In the genomic region with DNA sequence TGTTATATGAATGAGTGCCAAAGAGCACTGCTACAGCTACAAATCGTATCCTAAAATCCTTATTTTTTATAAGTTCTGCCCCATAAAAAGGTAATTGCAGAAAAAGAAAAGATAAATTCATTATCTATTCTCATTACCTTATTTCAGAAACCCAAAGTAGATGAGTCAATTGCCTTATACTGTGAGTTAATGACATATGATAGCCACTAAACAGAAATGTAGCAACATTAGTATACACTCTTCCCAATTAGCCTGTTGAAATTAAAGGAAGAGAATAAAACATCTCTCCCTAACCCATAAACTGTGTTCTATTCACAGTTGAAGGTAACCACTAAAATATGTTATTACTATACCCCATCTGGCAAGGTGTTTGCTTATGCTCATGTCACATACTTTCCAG, we compare ENCODE assay signal across 30 cellular contexts. TPM values are rescaled to one million over a fixed set of nuclear protein-coding genes. Genes with fewer than 3 reads are reported as not detected.
DNase-seq lines count a peak whose midpoint lies in the region; ATAC-seq and TF ChIP-seq lines count a peak whose summit lies in the region.
"Had no signal": no experiment of that assay in that cellular context is flagged by ENCODE, and none has a peak within 500 bp of the region (broad histone marks: within the 10 kb centered on the region; RNA-seq: fewer than 3 reads in every experiment).

No MANE protein-coding gene starts in this region.

- no peak for TF ChIP-seq CTCF in chondrocyte (IDR thresholded peaks at IDR 0.05)

- peak overlapping the region in 2 of 4 donors; percentile 7 to 52 for H3K4me3 Mint-ChIP-seq in CD4-positive, CD25-positive, alpha-beta regulatory T cell
- no peak overlapping the region for H3K4me3 Mint-ChIP-seq in chondrocyte (ENCODE audit: unreplicated experiment)
- H3K4me3 Mint-ChIP-seq: stimulated activated naive B cell treated with anti-CD40 and anti-IgM and Interleukin-4, amounts not matched to agents 10 μg/mL and 1 μg/mL and 100 μg/mL, for 72 hours; WTC11 had no signal

- H3K27ac Mint-ChIP-seq in CD4-positive, CD25-positive, alpha-beta regulatory T cell, result peak overlapping the region in 1 of 3 donors; percentile 6
- peak overlapping the region; percentile 66 for H3K27ac Mint-ChIP-seq in chondrocyte (ENCODE audit: unreplicated experiment)
- H3K27ac Mint-ChIP-seq: stimulated activated naive B cell treated with anti-CD40 and anti-IgM and Interleukin-4, amounts not matched to agents 10 μg/mL and 1 μg/mL and 100 μg/mL, for 72 hours; WTC11 had no signal

- H3K4me3 ChIP-seq in BLaER1, result no peak overlapping the region
- H3K4me3 ChIP-seq in CD4-positive, CD25-positive, alpha-beta regulatory T cell (ENCODE audit: low read depth, low read length), result peak overlapping the region; percentile 21
- H3K4me3 ChIP-seq: esophagus squamous epithelium, heart right ventricle, SJSA1, suprapubic skin, upper lobe of left lung had no signal

- peaks cover 4% of the 10 kb centered on the region for H3K36me3 Mint-ChIP-seq in CD4-positive, CD25-positive, alpha-beta regulatory T cell
- H3K36me3 Mint-ChIP-seq in chondrocyte (ENCODE audit: low read depth), result no peaks in the 10 kb centered on the region
- H3K36me3 Mint-ChIP-seq: naive thymus-derived CD8-positive, alpha-beta T cell; WTC11 had no signal

- no peaks in the 10 kb centered on the region for H3K27me3 Mint-ChIP-seq in CD4-positive, CD25-positive, alpha-beta regulatory T cell
- no peaks in the 10 kb centered on the region for H3K27me3 Mint-ChIP-seq in chondrocyte (ENCODE audit: low read depth)
- H3K27me3 Mint-ChIP-seq: naive thymus-derived CD8-positive, alpha-beta T cell; stimulated activated naive B cell treated with anti-CD40 and anti-IgM and Interleukin-4, amounts not matched to agents 10 μg/mL and 1 μg/mL and 100 μg/mL, for 72 hours had no signal

- H3K9me3 Mint-ChIP-seq in CD4-positive, CD25-positive, alpha-beta regulatory T cell, result no peaks in the 10 kb centered on the region
- H3K9me3 Mint-ChIP-seq in chondrocyte (ENCODE audit: low read depth), result no peaks in the 10 kb centered on the region
- H3K9me3 Mint-ChIP-seq: naive thymus-derived CD8-positive, alpha-beta T cell; stimulated activated naive B cell treated with anti-CD40 and anti-IgM and Interleukin-4, amounts not matched to agents 10 μg/mL and 1 μg/mL and 100 μg/mL, for 72 hours; WTC11 had no signal

- peaks cover 88% of the 10 kb centered on the region for H3K36me3 ChIP-seq in BLaER1
- no peaks in the 10 kb centered on the region for H3K36me3 ChIP-seq in CD4-positive, CD25-positive, alpha-beta regulatory T cell (ENCODE audit: control insufficient read depth, insufficient read depth, low read length)
- H3K36me3 ChIP-seq: brain microvascular endothelial cell, esophagus squamous epithelium, heart right ventricle, SJSA1, suprapubic skin, upper lobe of left lung had no signal

- H3K4me2 ChIP-seq in BLaER1, result peak overlapping the region; percentile 36; the same call in 1 of the 2 replicates

- peaks cover 49 to 83% (median 67%) of the 10 kb centered on the region in 4 donors for H3K4me1 Mint-ChIP-seq in CD4-positive, CD25-positive, alpha-beta regulatory T cell
- peaks cover 66% of the 10 kb centered on the region for H3K4me1 Mint-ChIP-seq in chondrocyte (ENCODE audit: low read depth)

- ATAC-seq in CD4-positive, CD25-positive, alpha-beta regulatory T cell (ENCODE audit: low read depth in 2 of 2), result no peak
- ATAC-seq in GM21576 (IDR thresholded peaks at IDR 0.05; ENCODE audit: unreplicated experiment) (no peak), GM18909 (IDR thresholded peaks at IDR 0.05; ENCODE audit: poor library complexity, unreplicated experiment) (no peak)
- ATAC-seq: foreskin keratinocyte; heart right ventricle; naive thymus-derived CD8-positive, alpha-beta T cell; stimulated activated naive B cell treated with anti-CD40 and anti-IgM and Interleukin-4, amounts not matched to agents 10 μg/mL and 1 μg/mL and 100 μg/mL, for 72 hours; WTC11 had no signal

- H3K27me3 ChIP-seq in BLaER1, result no peaks in the 10 kb centered on the region
- H3K27me3 ChIP-seq in CD4-positive, CD25-positive, alpha-beta regulatory T cell (ENCODE audit: control insufficient read depth, insufficient read depth, low read length), result no peaks in the 10 kb centered on the region
- H3K27me3 ChIP-seq: brain microvascular endothelial cell, esophagus squamous epithelium, foreskin keratinocyte, heart right ventricle, SJSA1, suprapubic skin, upper lobe of left lung had no signal

- H3K9ac ChIP-seq in BLaER1, result no peak overlapping the region

- DNase-seq in CD4-positive, CD25-positive, alpha-beta regulatory T cell, result no peak
- DNase-seq in NCI-H69 (lab: John Stamatoyannopoulos, UW) (peak; percentile 73), chondrocyte (ENCODE audit: low spot score) (no peak), A172 (ENCODE audit: low spot score) (no peak)
- DNase-seq: activated CD4-positive, alpha-beta T cell treated with anti-CD3 and anti-CD28 coated beads, Interleukin-2, amount 50 U/mL, for 1 hour; activated naive CD4-positive, alpha-beta T cell; activated T-cell treated with anti-CD3 and anti-CD28 coated beads, Interleukin-2, amount 50 U/mL, for 1 hour; brain microvascular endothelial cell; C1 segment of cervical spinal cord; esophagus squamous epithelium; foreskin keratinocyte; heart right ventricle; IMR-90; kidney; midbrain; naive thymus-derived CD8-positive, alpha-beta T cell; NCI-H1048; NCI-H1930; NCI-H446 treated with DMSO at 0.1 percent for 48 hours; NCI-H82; stimulated activated naive B cell treated with anti-CD40 and anti-IgM and Interleukin-4, amounts not matched to agents 10 μg/mL and 1 μg/mL and 100 μg/mL, for 72 hours; T-helper 1 cell had no signal

- no peak overlapping the region for H3K27ac ChIP-seq in BLaER1
- no peak overlapping the region for H3K27ac ChIP-seq in CD4-positive, CD25-positive, alpha-beta regulatory T cell (ENCODE audit: insufficient read depth, low read length, poor library complexity, severe bottlenecking)
- H3K27ac ChIP-seq: brain microvascular endothelial cell, esophagus squamous epithelium, foreskin keratinocyte, heart right ventricle, RWPE1, SJSA1, suprapubic skin, upper lobe of left lung had no signal

- H4K20me1 ChIP-seq in BLaER1, result peaks cover 100% of the 10 kb centered on the region

- H3K4me1 ChIP-seq in BLaER1, result peaks cover 83% of the 10 kb centered on the region
- peaks cover 68% of the 10 kb centered on the region for H3K4me1 ChIP-seq in CD4-positive, CD25-positive, alpha-beta regulatory T cell (ENCODE audit: control insufficient read depth, insufficient read depth, low read length, poor library complexity, severe bottlenecking)
- H3K4me1 ChIP-seq: SJSA1 had no signal

- peaks cover 18% of the 10 kb centered on the region for H3K9me3 ChIP-seq in BLaER1
- H3K9me3 ChIP-seq in CD4-positive, CD25-positive, alpha-beta regulatory T cell (ENCODE audit: control insufficient read depth in 2 of 2, low read length in 2 of 2), result no peaks in the 10 kb centered on the region
- H3K9me3 ChIP-seq: esophagus squamous epithelium, heart right ventricle, SJSA1, suprapubic skin, upper lobe of left lung had no signal

RNA-seq across cellular contexts. Expression of a gene that starts 11.0 kb away (rescaled TPM):
- total RNA-seq in CD4-positive, CD25-positive, alpha-beta regulatory T cell, result 146 TPM
- 10 to 100 TPM; 34.0 to 49.0 (median 37.8) TPM for polyA plus RNA-seq in CD4-positive, CD25-positive, alpha-beta regulatory T cell
- 225 to 372 TPM (median 357 TPM) in 3 replicates for total RNA-seq in chondrocyte
- 85.4 and 88.3 TPM in 2 replicates for total RNA-seq in A172 (2014; rRNA removed; shearing (Covaris generic))
